Comparison of ENCODE assay signal across 8 cellular contexts in genomic region chr22:45164217-45165123, GRCh38. TPM values are rescaled to one million over a fixed set of nuclear protein-coding genes. Genes with fewer than 3 reads are reported as not detected.
A peak's percentile ranks its signal among the peaks of the same experiment; 100 is the strongest.
DNase-seq lines count a peak whose midpoint lies in the region; ATAC-seq, FAIRE-seq and TF ChIP-seq lines count a peak whose summit lies in the region.

No MANE protein-coding gene starts in this region.

- intact Hi-C loops in activated CD4-positive, alpha-beta T cell treated with anti-CD3 and anti-CD28 coated beads, Interleukin-2, amount 10 ng/mL, durations not matched to agents 24 days and 14 days (cut with micrococcal nuclease): no loop called here

- 0% methylated on average over 22 to 30 of the region's 65 CpGs for WGBS in mesodermal cell (ENCODE audit: insufficient coverage in 2 of 2), 2 experiments

- no peak for TF ChIP-seq CTCF in AG09309 (IDR thresholded peaks at IDR 0.05; ENCODE audit: control insufficient read depth, insufficient read depth, low read depth, low read length, missing control alignments)

- peaks cover 52% of the 10 kb centered on the region for H3K36me3 Mint-ChIP-seq in activated CD4-positive, alpha-beta T cell treated with anti-CD3 and anti-CD28 coated beads, Interleukin-2, amount 10 ng/mL, durations not matched to agents 24 days and 14 days (ENCODE audit: low read depth)

- peak overlapping the region; percentile 100 for H3K4me3 Mint-ChIP-seq in activated CD4-positive, alpha-beta T cell treated with anti-CD3 and anti-CD28 coated beads, Interleukin-2, amount 10 ng/mL, durations not matched to agents 24 days and 14 days

- peaks cover 51% of the 10 kb centered on the region for H3K4me1 Mint-ChIP-seq in activated CD4-positive, alpha-beta T cell treated with anti-CD3 and anti-CD28 coated beads, Interleukin-2, amount 10 ng/mL, durations not matched to agents 24 days and 14 days

- H3K9me3 ChIP-seq in effector memory CD4-positive, alpha-beta T cell (ENCODE audit: control insufficient read depth, low read length): no peaks in the 10 kb centered on the region
- H3K9me3 ChIP-seq in mesodermal cell (ENCODE audit: control insufficient read depth, low read length): no peaks in the 10 kb centered on the region

- H3K27ac ChIP-seq in effector memory CD4-positive, alpha-beta T cell (ENCODE audit: insufficient read depth, low read length, poor library complexity, severe bottlenecking): peak overlapping the region; percentile 81
- H3K27ac ChIP-seq in mesodermal cell (ENCODE audit: low read depth, low read length, severe bottlenecking) (peak overlapping the region; percentile 61), substantia nigra (ENCODE audit: low read depth, low read length, poor library complexity, severe bottlenecking) (peak overlapping the region; percentile 77)

- peaks cover 18% of the 10 kb centered on the region for H3K4me1 ChIP-seq in effector memory CD4-positive, alpha-beta T cell (ENCODE audit: control insufficient read depth, insufficient read depth, low read length, poor library complexity, severe bottlenecking)
- H3K4me1 ChIP-seq in mesodermal cell (ENCODE audit: control insufficient read depth, insufficient read depth, low read length, poor library complexity, severe bottlenecking): peaks cover 42% of the 10 kb centered on the region

- DNase-seq in AG09309 (ENCODE audit: low read depth): no peak
- peak; percentile 30 for DNase-seq in GM19239 (ENCODE audit: insufficient read length, low spot score)
- DNase-seq in activated CD4-positive, alpha-beta T cell treated with anti-CD3 and anti-CD28 coated beads, Interleukin-2, amount 10 ng/mL, durations not matched to agents 24 days and 14 days: peak; percentile 77
- DNase-seq in effector memory CD4-positive, alpha-beta T cell: peak in 1 of 3 donors; percentile 15
- peak in 14 of 49 donors; percentile 25 to 75 (median 45) for DNase-seq in substantia nigra (lab: John Stamatoyannopoulos, UW)
- DNase-seq in NCI-H2081 (lab: John Stamatoyannopoulos, UW): no peak

- no peaks in the 10 kb centered on the region for H3K27me3 Mint-ChIP-seq in activated CD4-positive, alpha-beta T cell treated with anti-CD3 and anti-CD28 coated beads, Interleukin-2, amount 10 ng/mL, durations not matched to agents 24 days and 14 days

- peak overlapping the region; percentile 95 for H3K27ac Mint-ChIP-seq in activated CD4-positive, alpha-beta T cell treated with anti-CD3 and anti-CD28 coated beads, Interleukin-2, amount 10 ng/mL, durations not matched to agents 24 days and 14 days

- peak; percentile 30 for ATAC-seq in HG03432 (IDR thresholded peaks at IDR 0.05; ENCODE audit: unreplicated experiment)

- peak; percentile 71 for FAIRE-seq in GM19239 (lab: Jason Lieb, UNC)

- H3K9me3 Mint-ChIP-seq in activated CD4-positive, alpha-beta T cell treated with anti-CD3 and anti-CD28 coated beads, Interleukin-2, amount 10 ng/mL, durations not matched to agents 24 days and 14 days: no peaks in the 10 kb centered on the region

- no peaks in the 10 kb centered on the region for H3K27me3 ChIP-seq in effector memory CD4-positive, alpha-beta T cell (replicated peaks; ENCODE audit: control insufficient read depth, insufficient read depth, low read length, poor library complexity, severe bottlenecking)

- H3K4me3 ChIP-seq in AG09309 (ENCODE audit: control insufficient read depth, low read depth, low read length) (peak overlapping the region; percentile 75), mesodermal cell (ENCODE audit: extremely low read depth, insufficient read depth, low read length, poor library complexity, severe bottlenecking) (peak overlapping the region; percentile 80)
- H3K4me3 ChIP-seq in effector memory CD4-positive, alpha-beta T cell (ENCODE audit: insufficient read depth, low read depth, low read length, poor library complexity, severe bottlenecking): peak overlapping the region; percentile 95

- peaks cover 4% of the 10 kb centered on the region for H3K36me3 ChIP-seq in effector memory CD4-positive, alpha-beta T cell (ENCODE audit: control insufficient read depth, insufficient read depth, low read length)
- H3K36me3 ChIP-seq in mesodermal cell (ENCODE audit: control insufficient read depth, insufficient read depth, low read length): peaks cover 39% of the 10 kb centered on the region

RNA-seq across cellular contexts. Expression of gene NUP50, which starts 0.7 kb away (rescaled TPM):
- 167 and 168 TPM in 2 replicates for total RNA-seq in activated CD4-positive, alpha-beta T cell treated with anti-CD3 and anti-CD28 coated beads, Interleukin-2, amount 10 ng/mL, durations not matched to agents 24 days and 14 days
- polyA plus RNA-seq in mesodermal cell (2013, experiment 1 of 2): 49.6 TPM
- polyA plus RNA-seq in mesodermal cell (2013, experiment 2 of 2): 58.2 TPM

Comparison
In these comparisons a context has a peak if more than half of its experiments do, and no peak if none do; other contexts are left out.
1. DNase-seq: peak in GM19239 (single experiment) and activated CD4-positive, alpha-beta T cell treated with anti-CD3 and anti-CD28 coated beads, Interleukin-2, amount 10 ng/mL, durations not matched to agents 24 days and 14 days (single experiment); none in AG09309 (single experiment) and NCI-H2081 (0 of 2).
2. Peak in every context shown above with its lines, with median percentiles within 50 percentile points of each other: H3K4me3 ChIP-seq and H3K27ac ChIP-seq.